8 cellular contexts compared by ENCODE assay signal in the genomic region with DNA sequence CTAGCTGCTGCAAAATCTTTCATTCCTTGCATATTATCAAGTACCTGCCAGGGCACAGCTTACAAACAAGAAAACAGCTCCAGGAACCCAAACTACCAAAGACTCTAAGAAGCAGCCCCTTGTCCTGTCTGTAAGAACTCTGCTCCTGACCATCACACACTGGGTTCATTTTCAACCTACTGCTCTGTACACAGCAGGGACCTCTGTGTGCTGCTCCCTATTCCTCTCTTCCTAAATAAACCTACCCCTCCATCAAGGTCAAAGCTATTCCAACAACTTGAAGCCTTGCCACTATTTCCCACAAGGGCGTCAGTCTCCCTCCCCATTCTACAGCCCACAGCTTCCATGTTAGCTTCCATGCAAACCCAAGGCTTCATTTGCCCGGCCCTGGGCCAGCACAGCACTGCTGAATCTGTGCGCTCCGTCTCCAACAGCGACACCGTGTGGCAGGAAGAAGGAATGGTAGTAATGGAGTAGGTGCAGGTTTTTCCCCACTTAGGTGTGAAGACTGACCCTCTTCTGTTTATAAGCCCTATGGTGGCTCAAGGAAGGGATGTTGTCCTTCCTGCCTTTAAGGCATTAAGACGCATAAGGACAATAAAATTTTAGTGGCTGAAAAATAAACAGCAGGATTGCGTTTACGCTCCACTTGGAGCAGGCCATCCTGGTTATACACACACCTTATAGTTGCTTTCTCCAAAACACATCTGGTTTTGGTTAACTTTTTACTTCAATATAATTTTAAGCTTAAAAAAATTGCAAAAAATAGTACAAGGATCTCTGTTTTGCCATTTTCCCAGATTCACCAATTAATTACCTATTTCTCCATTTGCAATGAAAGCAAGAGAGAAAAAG.
A peak's percentile ranks its signal among the peaks of the same experiment; 100 is the strongest.
DNase-seq lines count a peak whose midpoint lies in the region; ATAC-seq, FAIRE-seq and TF ChIP-seq lines count a peak whose summit lies in the region.

No MANE protein-coding gene starts in this region.

- TF ChIP-seq CTCF in cardiac fibroblast (IDR thresholded peaks at IDR 0.05; ENCODE audit: low read depth, low read length) (peak; percentile 81), suprapubic skin (IDR thresholded peaks at IDR 0.05) (peak; percentile 21 to 57)

- peak; percentile 63 for DNase-seq in activated CD4-positive, alpha-beta T cell treated with anti-CD3 and anti-CD28 coated beads for 48 hours
- no peak for DNase-seq in activated CD4-positive, alpha-beta T cell treated with anti-CD3 and anti-CD28 coated beads for 4 hours
- DNase-seq in RCC 7860 (ENCODE audit: low spot score): peak; percentile 13
- peak; percentile 77 to 78 for DNase-seq in cardiac fibroblast (ENCODE audit: low read depth in 2 of 2)
- DNase-seq in left kidney (ENCODE audit: low read depth, low spot score): peak; percentile 79
- DNase-seq in suprapubic skin (ENCODE audit: low spot score in 2 of 2): peak in 1 of 2 donors; percentile 79
- no peak for DNase-seq in central memory CD4-positive, alpha-beta T cell

- no peak overlapping the region for H3K27ac ChIP-seq in suprapubic skin

- FAIRE-seq in RCC 7860 (lab: Jason Lieb, UNC): no peak

- no peaks in the 10 kb centered on the region for H3K27me3 ChIP-seq in suprapubic skin

- no peak for TF ChIP-seq EP300 in suprapubic skin (IDR thresholded peaks at IDR 0.05)

- H3K36me3 ChIP-seq in suprapubic skin: no peaks in the 10 kb centered on the region

- H3K9me3 ChIP-seq in suprapubic skin: no peaks in the 10 kb centered on the region

- 32% methylated on average over 9 of the region's 9 CpGs for WGBS in suprapubic skin

- H3K4me3 ChIP-seq in cardiac fibroblast (replicated peaks in 1 of 2; ENCODE audit: low read depth in 2 of 2, low read length in 2 of 2) (no peak overlapping the region), suprapubic skin (no peak overlapping the region)

- peak; percentile 60 for ATAC-seq in HG03469 (IDR thresholded peaks at IDR 0.05; ENCODE audit: unreplicated experiment)

- no peak for TF ChIP-seq POLR2A in suprapubic skin (IDR thresholded peaks at IDR 0.05)

- no peaks in the 10 kb centered on the region for H3K4me1 ChIP-seq in suprapubic skin

Comparison
In these comparisons a context has a peak if more than half of its experiments do, and no peak if none do; other contexts are left out.
1. DNase-seq: peak in activated CD4-positive, alpha-beta T cell treated with anti-CD3 and anti-CD28 coated beads for 48 hours (single experiment), RCC 7860 (single experiment), cardiac fibroblast (2 of 2) and left kidney (single experiment); none in activated CD4-positive, alpha-beta T cell treated with anti-CD3 and anti-CD28 coated beads for 4 hours (0 of 2) and central memory CD4-positive, alpha-beta T cell (single experiment).